ENCODE assay signal across 4 cellular contexts in the genomic region with DNA sequence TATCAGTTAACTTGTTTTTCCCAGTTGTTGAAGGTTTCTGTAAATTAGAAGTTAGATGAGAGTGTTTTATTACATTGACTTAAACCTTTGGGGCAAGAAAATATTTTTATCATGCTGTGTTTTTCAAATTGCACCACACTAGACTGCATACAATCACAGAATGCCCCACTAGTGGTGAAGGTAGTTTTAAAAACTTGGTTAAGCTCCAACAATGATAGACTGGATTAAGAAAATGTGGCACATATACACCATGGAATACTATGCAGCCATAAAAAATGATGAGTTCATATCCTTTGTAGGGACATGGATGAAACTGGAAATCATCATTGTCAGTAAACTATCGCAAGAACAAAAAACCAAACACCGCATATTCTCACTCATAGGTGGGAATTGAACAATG. TPM values are rescaled to one million over a fixed set of nuclear protein-coding genes. Genes with fewer than 3 reads are reported as not detected.
"Had no signal": no experiment of that assay in that cellular context is flagged by ENCODE, and none has a peak within 500 bp of the region (broad histone marks: within the 10 kb centered on the region; RNA-seq: fewer than 3 reads in every experiment).

No MANE protein-coding gene starts in this region.

RNA-seq across cellular contexts. Expression of a gene that starts 33.3 kb away (rescaled TPM):
- total RNA-seq: naive thymus-derived CD8-positive, alpha-beta T cell; natural killer cell; natural killer cell treated with Interleukin-12 subunit alpha and Interleukin-12 subunit beta and Interleukin-15 and Interleukin-18, amount 100 ng/mL, for 72 hours; osteocyte had no signal
- polyA plus RNA-seq: naive thymus-derived CD8-positive, alpha-beta T cell had no signal
